9 cellular contexts compared by ENCODE assay signal in the genomic region with DNA sequence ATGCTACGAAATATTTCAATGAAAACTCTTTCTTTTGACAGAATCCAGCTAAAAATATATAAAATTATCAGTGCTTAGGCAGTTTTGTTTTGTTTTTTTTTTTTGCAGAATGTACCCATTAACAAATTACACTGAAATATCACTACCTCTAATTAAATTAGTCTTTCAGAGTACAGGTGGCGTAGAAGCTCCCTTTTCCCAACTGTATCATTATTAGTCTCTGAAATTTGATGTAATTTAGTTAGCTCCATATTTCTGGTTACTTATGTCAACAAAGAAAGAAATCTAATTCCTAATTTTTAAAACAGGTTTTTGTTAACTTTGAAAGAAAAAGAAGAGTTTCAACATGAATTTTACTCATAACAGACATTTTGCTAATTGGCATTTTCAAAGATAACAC.
"Had no signal": no experiment of that assay in that cellular context is flagged by ENCODE, and none has a peak within 500 bp of the region (broad histone marks: within the 10 kb centered on the region; RNA-seq: fewer than 3 reads in every experiment).

No MANE protein-coding gene starts in this region.

- H3K27ac Mint-ChIP-seq: GM23338, H9, HFFc6 had no signal

- ATAC-seq: GM23338, HCT116 had no signal

- H3K9me3 Mint-ChIP-seq: GM23338, H9, HFFc6 had no signal

- H3K4me3 ChIP-seq: GM23248, GM23338, HAP-1 had no signal

- DNase-seq: GM23248, GOT3, H7, H9, HCEC 1CT, HFFc6 had no signal

- H2AFZ ChIP-seq: GM23248, GM23338 had no signal

- H3K9me3 ChIP-seq: HAP-1 had no signal

- H3K27ac ChIP-seq: GM23248 had no signal

- H3K4me3 Mint-ChIP-seq: GM23338, H9, HFFc6 had no signal

- H3K9ac ChIP-seq: GM23248 had no signal

- H3K4me1 ChIP-seq: HAP-1 had no signal

- H3K4me2 ChIP-seq: GM23338 had no signal

- H3K36me3 ChIP-seq: HAP-1 had no signal
